ENCODE assay signal across 17 cellular contexts in the genomic region with DNA sequence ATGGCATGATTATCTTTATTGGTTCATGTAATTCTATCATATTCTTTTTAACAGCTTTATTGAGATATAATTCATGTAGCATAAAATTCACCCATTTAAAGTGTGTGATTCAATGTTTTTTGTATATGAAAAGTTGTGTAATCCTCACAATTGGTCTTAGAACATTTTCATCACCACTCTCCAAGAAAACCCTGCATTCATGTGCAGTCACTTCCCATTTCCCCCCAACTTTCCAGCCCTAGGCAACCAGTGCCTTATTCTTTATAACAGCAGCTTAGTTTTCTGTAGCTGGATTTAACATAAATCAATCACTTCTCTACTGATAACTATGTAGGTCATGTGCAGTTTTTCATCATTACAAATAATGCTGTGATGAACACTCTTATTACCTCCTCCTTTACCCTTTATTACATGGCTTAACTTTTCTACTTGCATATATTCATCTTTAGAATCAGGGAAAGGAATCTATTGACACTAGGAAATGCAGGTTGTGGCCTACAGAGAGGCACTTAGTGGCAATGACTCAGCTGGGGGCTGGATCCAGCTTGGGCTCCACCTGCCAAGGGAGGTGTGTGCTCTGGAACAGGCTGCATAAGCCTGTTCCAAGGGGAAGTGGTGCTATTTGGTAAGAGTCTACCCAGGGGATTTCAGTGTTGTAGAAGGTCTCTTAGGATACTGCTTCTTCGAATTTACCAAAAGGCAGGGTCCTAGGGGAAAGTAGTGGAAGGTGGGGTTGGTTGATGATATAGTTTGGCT.
DNase-seq lines count a peak whose midpoint lies in the region; ATAC-seq, FAIRE-seq and TF ChIP-seq lines count a peak whose summit lies in the region.
"Had no signal": no experiment of that assay in that cellular context is flagged by ENCODE, and none has a peak within 500 bp of the region (broad histone marks: within the 10 kb centered on the region; RNA-seq: fewer than 3 reads in every experiment).

No MANE protein-coding gene starts in this region.

- no peaks in the 10 kb centered on the region for H3K9me3 ChIP-seq in pancreas
- H3K9me3 ChIP-seq: ascending aorta, Caco-2, tibial nerve had no signal

- ATAC-seq in pancreas: peak; percentile 95 to 99 (median 97)

- intact Hi-C loops in pancreas (cut with DNase I): no loop called here

- H3K4me3 ChIP-seq in foreskin fibroblast (ENCODE audit: low read depth in 1 of 2, low read length in 2 of 2): no peak overlapping the region
- no peak overlapping the region for H3K4me3 ChIP-seq in pancreas
- H3K4me3 ChIP-seq: ascending aorta, tibial nerve had no signal

- DNase-seq in DMS153 (lab: John Stamatoyannopoulos, UW): peak; percentile 43
- DNase-seq in DMS153 treated with DMSO at 0.1 percent for 48 hours (lab: John Stamatoyannopoulos, UW; ENCODE audit: unreplicated experiment): no peak
- DNase-seq in SHP77 (lab: John Stamatoyannopoulos, UW): peak; percentile 64 to 68
- peak; percentile 17 to 37 for DNase-seq in foreskin fibroblast
- DNase-seq in pancreas: peak; percentile 38 to 67 (median 52)
- DNase-seq in cerebellar cortex (ENCODE audit: low spot score): no peak
- no peak for DNase-seq in SIG-M5 treated with dmso at 0.1 percent for 504 hours (lab: John Stamatoyannopoulos, UW; ENCODE audit: unreplicated experiment)
- DNase-seq in D721Med (ENCODE audit: insufficient read length, low spot score): no peak
- DNase-seq: activated T-cell treated with anti-CD3 and anti-CD28 coated beads, Interleukin-2, amount 50 U/mL, for 72 hours; Caco-2; KG1; midbrain; NCI-H2081 treated with DMSO at 0.1 percent for 48 hours had no signal

- H3K4me1 ChIP-seq in pancreas: peaks cover 0 to 4% (median 0%) of the 10 kb centered on the region in 3 donors
- H3K4me1 ChIP-seq: ascending aorta, Caco-2, parathyroid adenoma, tibial nerve had no signal

- H3K27me3 ChIP-seq in pancreas: no peaks in the 10 kb centered on the region
- H3K27me3 ChIP-seq: ascending aorta, tibial nerve had no signal

- no peaks in the 10 kb centered on the region for H3K36me3 ChIP-seq in pancreas
- H3K36me3 ChIP-seq: ascending aorta, tibial nerve had no signal

- TF ChIP-seq CTCF in foreskin fibroblast (IDR thresholded peaks at IDR 0.05; ENCODE audit: low read depth, low read length) (no peak), pancreas (IDR thresholded peaks at IDR 0.05) (no peak), D721Med (IDR thresholded peaks at IDR 0.05; ENCODE audit: insufficient read depth, missing control alignments) (no peak)

- H3K27ac ChIP-seq in pancreas: no peak overlapping the region
- H3K27ac ChIP-seq: 22Rv1, ascending aorta, parathyroid adenoma, tibial nerve had no signal

- no peak for FAIRE-seq in pancreas (lab: Jason Lieb, UNC)
- FAIRE-seq in D721Med (lab: Jason Lieb, UNC): no peak

- WGBS in pancreas, 2 donors: 78 to 87% methylated on average over 1 of the region's 1 CpG

Comparison
In these comparisons a context has a peak if more than half of its experiments do, and no peak if none do; other contexts are left out.
1. DNase-seq: peak in DMS153 (single experiment), SHP77 (2 of 2), foreskin fibroblast (2 of 2) and pancreas (6 of 6); none in DMS153 treated with DMSO at 0.1 percent for 48 hours (single experiment), cerebellar cortex (single experiment), SIG-M5 treated with dmso at 0.1 percent for 504 hours (single experiment) and D721Med (single experiment).